In genomic region chr7:106870983-106871410, GRCh38 we compare ENCODE assay signal across 8 cellular contexts. TPM values are rescaled to one million over a fixed set of nuclear protein-coding genes. Genes with fewer than 3 reads are reported as not detected.
DNase-seq lines count a peak whose midpoint lies in the region; ATAC-seq and TF ChIP-seq lines count a peak whose summit lies in the region.

No MANE protein-coding gene starts in this region.

- no peaks in the 10 kb centered on the region for H3K9me3 Mint-ChIP-seq in memory B cell

- H3K4me3 Mint-ChIP-seq in memory B cell, result peak overlapping the region; percentile 65

- DNase-seq in NB4 (ENCODE audit: low read depth), result peak; percentile 86
- peak in 1 of 2 donors; percentile 34 for DNase-seq in memory B cell (ENCODE audit: low spot score in 2 of 2)
- DNase-seq in activated effector memory CD4-positive, alpha-beta T cell treated with Interleukin-2 at 50 U/mL for 16 hours, result no peak
- DNase-seq in prostate gland (ENCODE audit: low spot score), result no peak
- no peak for DNase-seq in vagina (ENCODE audit: extremely low spot score in 2 of 2)
- DNase-seq in GDM1 (lab: John Stamatoyannopoulos, UW), result no peak

- H3K27ac Mint-ChIP-seq in memory B cell, result peak overlapping the region; percentile 86

- ATAC-seq in GM18519 (IDR thresholded peaks at IDR 0.05; ENCODE audit: low FRiP score, unreplicated experiment) (peak; percentile 86), HG02571 (IDR thresholded peaks at IDR 0.05; ENCODE audit: unreplicated experiment) (peak; percentile 86), memory B cell (ENCODE audit: low read depth) (peak; percentile 84)

- H3K4me3 ChIP-seq in NB4 (ENCODE audit: low read depth, low read length) (peak overlapping the region; percentile 42), prostate gland (no peak overlapping the region), vagina (no peak overlapping the region)

- no peaks in the 10 kb centered on the region for H3K4me1 ChIP-seq in prostate gland (replicated peaks)
- no peaks in the 10 kb centered on the region for H3K4me1 ChIP-seq in vagina

- intact Hi-C loops in prostate gland (cut with DNase I), result no loop called here
- intact Hi-C loops in vagina (cut with DNase I), result no loop called here

- H3K36me3 ChIP-seq in prostate gland (no peaks in the 10 kb centered on the region), vagina (no peaks in the 10 kb centered on the region)

- H3K36me3 Mint-ChIP-seq in memory B cell, result peaks cover 50% of the 10 kb centered on the region

- H3K27me3 ChIP-seq in prostate gland (replicated peaks; ENCODE audit: insufficient read depth) (no peaks in the 10 kb centered on the region), vagina (no peaks in the 10 kb centered on the region)

- TF ChIP-seq POLR2A in NB4 (IDR thresholded peaks at IDR 0.05; ENCODE audit: extremely low read depth, insufficient read length) (no peak), prostate gland (IDR thresholded peaks at IDR 0.05) (no peak), vagina (IDR thresholded peaks at IDR 0.05) (no peak)

- no peaks in the 10 kb centered on the region for H3K27me3 Mint-ChIP-seq in memory B cell

- WGBS in prostate gland, result 83% methylated on average over 1 of the region's 1 CpG

- TF ChIP-seq CTCF in NB4 (IDR thresholded peaks at IDR 0.05; ENCODE audit: low read depth, low read length) (no peak), prostate gland (IDR thresholded peaks at IDR 0.05) (no peak), vagina (IDR thresholded peaks at IDR 0.05) (no peak)

- H3K27ac ChIP-seq in prostate gland (no peak overlapping the region), vagina (no peak overlapping the region)

- peaks cover 48% of the 10 kb centered on the region for H3K4me1 Mint-ChIP-seq in memory B cell

- no peaks in the 10 kb centered on the region for H3K9me3 ChIP-seq in prostate gland
- no peaks in the 10 kb centered on the region for H3K9me3 ChIP-seq in vagina

RNA-seq across cellular contexts. Expression of gene PIK3CG, which starts 5.9 kb away (rescaled TPM):
- total RNA-seq in prostate gland, result 1 to 10 TPM in 1 of 2 donors, under 1 TPM in 1; 0.87 to 5.1 TPM
- total RNA-seq in vagina, result 4.4 TPM
